In the genomic region with DNA sequence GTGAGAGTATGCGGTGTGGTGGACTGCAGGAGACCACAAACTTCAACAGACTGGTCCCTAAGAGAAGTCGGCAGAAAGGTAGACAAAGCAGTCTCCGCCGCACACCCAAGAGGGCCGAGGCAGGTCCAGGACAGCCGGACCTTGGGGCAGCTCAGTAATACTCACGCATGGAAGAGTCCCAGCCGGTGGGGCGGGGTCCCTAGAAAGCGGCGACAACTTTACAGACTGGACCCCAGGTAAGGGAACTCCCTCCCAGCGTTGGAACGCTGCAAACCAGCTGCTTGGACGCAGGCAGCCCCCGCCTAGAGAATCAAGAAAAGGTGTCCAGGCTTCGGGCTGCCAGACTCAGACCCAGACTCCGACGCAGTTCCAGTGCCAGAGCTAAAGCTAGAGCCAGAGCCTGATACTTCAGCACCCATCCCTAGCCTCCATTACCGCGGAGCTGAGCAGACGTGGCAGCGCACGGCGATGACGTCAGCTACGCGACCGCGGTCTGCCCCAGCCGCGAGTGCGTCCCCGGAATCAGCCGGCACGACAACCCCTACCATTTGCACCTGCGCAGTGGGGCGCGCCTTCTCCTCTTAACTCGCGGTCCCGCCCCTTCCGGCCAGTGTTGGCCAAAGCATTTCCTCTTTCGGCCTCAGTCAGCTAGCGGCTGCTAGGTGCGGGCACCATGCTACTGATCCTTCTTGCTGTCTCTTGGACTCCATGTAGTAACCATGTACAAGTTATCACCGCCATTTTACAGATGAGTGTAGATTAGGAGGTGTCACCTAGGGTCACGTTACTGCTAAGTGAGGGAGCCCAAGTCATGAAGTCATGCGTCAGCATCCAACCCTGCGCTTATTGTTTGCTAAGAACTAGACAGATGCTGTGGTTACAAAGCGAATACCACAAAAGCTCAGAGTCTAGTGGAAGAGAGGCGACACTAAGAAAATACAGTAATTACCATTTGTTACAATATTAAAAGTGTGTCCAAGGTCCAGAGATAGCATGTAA, we compare ENCODE assay signal across 1 cellular context.
A peak's percentile ranks its signal among the peaks of the same experiment; 100 is the strongest.
TF ChIP-seq lines count a peak whose summit lies in the region.

A gene with protein sequence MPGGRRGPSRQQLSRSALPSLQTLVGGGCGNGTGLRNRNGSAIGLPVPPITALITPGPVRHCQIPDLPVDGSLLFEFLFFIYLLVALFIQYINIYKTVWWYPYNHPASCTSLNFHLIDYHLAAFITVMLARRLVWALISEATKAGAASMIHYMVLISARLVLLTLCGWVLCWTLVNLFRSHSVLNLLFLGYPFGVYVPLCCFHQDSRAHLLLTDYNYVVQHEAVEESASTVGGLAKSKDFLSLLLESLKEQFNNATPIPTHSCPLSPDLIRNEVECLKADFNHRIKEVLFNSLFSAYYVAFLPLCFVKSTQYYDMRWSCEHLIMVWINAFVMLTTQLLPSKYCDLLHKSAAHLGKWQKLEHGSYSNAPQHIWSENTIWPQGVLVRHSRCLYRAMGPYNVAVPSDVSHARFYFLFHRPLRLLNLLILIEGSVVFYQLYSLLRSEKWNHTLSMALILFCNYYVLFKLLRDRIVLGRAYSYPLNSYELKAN (minus strand): TSS at position 445 of the 999 bp plus-strand sequence. CDS start 1,541 bp downstream, outside the sequence.

TF ChIP-seq in K562, 482 proteins besides CTCF, POLR2A, EP300 and RAD21 (continued from another document and continues in another):
- TF ChIP-seq ZNF644 (tag; IDR thresholded peaks at IDR 0.05; ENCODE audit: low read depth) (0 out of 2 replicates have a peak, but pooled peaks have one; percentile 54), NCOR1 (IDR thresholded peaks at IDR 0.05) (peak; percentile 25), HCFC1 (IDR thresholded peaks at IDR 0.05; ENCODE audit: low read depth, low read length) (peak; percentile 83), MIER1 (IDR thresholded peaks at IDR 0.05; ENCODE audit: low read depth) (no peak), ELF2 (CRISPR knock-in tag; IDR thresholded peaks at IDR 0.05) (peak; percentile 64; the same call in 1 of the 2 replicates), EP400 (IDR thresholded peaks at IDR 0.05) (peak; percentile 100), GABPB2 (CRISPR knock-in tag; conservative IDR thresholded peaks at IDR 0.05) (no peak), CTBP1 (IDR thresholded peaks at IDR 0.05; ENCODE audit: borderline replicate concordance) (peak; percentile 61), TAF9B (IDR thresholded peaks at IDR 0.05; ENCODE audit: partially characterized antibody) (peak; percentile 85), PML (IDR thresholded peaks at IDR 0.05; ENCODE audit: low read length) (peak; percentile 83), HNRNPUL1 (IDR thresholded peaks at IDR 0.05; ENCODE audit: low read length) (no peak), MECOM (CRISPR knock-in tag; IDR thresholded peaks at IDR 0.05) (0 out of 2 replicates have a peak, but pooled peaks have one; percentile 54), RNF2 (IDR thresholded peaks at IDR 0.05) (peak; percentile 69)
- TF ChIP-seq, protein P1, sequence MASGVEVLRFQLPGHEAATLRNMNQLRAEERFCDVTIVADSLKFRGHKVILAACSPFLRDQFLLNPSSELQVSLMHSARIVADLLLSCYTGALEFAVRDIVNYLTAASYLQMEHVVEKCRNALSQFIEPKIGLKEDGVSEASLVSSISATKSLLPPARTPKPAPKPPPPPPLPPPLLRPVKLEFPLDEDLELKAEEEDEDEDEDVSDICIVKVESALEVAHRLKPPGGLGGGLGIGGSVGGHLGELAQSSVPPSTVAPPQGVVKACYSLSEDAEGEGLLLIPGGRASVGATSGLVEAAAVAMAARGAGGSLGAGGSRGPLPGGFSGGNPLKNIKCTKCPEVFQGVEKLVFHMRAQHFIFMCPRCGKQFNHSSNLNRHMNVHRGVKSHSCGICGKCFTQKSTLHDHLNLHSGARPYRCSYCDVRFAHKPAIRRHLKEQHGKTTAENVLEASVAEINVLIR (CRISPR knock-in tag; IDR thresholded peaks at IDR 0.05): peak; percentile 96
- TF ChIP-seq, protein P2, sequence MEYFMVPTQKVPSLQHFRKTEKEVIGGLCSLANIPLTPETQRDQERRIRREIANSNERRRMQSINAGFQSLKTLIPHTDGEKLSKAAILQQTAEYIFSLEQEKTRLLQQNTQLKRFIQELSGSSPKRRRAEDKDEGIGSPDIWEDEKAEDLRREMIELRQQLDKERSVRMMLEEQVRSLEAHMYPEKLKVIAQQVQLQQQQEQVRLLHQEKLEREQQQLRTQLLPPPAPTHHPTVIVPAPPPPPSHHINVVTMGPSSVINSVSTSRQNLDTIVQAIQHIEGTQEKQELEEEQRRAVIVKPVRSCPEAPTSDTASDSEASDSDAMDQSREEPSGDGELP (CRISPR knock-in tag; IDR thresholded peaks at IDR 0.05; ENCODE audit: borderline replicate concordance): peak; percentile 96
- TF ChIP-seq, protein P3, sequence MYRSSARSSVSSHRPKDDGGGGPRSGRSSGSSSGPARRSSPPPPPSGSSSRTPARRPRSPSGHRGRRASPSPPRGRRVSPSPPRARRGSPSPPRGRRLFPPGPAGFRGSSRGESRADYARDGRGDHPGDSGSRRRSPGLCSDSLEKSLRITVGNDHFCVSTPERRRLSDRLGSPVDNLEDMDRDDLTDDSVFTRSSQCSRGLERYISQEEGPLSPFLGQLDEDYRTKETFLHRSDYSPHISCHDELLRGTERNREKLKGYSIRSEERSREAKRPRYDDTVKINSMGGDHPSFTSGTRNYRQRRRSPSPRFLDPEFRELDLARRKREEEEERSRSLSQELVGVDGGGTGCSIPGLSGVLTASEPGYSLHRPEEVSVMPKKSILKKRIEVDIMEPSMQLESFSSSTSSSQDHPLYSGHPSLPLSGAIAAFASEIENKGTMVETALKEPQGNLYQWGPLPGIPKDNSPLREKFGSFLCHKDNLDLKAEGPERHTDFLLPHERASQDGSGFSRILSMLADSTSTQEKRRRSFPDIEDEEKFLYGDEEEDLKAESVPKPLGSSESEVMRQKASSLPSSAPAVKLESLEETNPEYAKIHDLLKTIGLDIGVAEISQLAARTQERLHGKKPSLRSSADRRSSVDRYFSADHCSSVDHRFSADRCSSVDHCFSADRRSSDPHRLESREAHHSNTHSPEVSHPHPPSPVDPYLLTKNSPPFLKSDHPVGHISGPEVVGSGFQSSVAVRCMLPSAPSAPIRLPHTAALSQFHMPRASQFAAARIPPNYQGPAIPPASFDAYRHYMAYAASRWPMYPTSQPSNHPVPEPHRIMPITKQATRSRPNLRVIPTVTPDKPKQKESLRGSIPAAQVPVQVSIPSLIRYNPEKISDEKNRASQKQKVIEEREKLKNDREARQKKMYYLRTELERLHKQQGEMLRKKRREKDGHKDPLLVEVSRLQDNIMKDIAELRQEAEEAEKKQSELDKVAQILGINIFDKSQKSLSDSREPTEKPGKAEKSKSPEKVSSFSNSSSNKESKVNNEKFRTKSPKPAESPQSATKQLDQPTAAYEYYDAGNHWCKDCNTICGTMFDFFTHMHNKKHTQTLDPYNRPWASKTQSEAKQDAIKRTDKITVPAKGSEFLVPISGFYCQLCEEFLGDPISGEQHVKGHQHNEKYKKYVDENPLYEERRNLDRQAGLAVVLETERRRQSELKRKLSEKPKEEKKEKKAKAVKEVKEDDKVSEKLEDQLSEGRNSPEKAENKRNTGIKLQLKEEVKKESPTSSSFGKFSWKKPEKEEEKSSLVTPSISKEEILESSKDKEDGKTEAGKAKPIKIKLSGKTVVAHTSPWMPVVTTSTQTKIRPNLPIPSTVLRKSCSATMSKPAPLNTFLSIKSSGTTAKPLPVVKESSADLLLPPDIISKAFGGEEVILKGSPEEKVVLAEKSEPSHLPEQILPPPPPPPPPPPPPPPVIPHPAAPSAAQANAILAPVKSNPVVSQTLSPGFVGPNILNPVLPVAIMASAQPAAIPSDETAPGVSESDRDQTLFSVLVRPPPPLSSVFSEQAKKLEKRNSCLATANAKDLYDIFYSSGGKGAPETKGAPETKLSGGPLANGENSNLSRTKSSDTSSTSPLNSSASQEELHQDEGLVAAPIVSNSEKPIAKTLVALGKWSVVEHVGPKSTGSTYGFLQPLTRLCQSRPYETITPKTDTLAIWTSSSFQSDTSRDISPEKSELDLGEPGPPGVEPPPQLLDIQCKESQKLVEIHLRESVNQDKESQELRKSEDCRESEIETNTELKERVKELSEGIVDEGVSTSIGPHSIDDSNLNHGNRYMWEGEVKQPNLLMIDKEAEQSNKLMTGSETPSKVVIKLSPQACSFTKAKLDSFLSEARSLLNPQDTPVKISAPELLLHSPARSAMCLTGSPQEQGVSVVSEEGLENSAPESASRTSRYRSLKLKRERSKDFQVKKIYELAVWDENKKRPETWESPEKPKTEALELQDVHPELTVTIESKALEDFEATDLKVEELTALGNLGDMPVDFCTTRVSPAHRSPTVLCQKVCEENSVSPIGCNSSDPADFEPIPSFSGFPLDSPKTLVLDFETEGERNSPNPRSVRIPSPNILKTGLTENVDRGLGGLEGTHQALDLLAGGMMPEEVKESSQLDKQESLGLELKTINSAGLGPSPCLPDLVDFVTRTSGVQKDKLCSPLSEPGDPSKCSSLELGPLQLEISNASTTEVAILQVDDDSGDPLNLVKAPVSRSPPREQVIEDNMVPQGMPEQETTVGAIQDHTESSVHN (IDR thresholded peaks at IDR 0.05; ENCODE audit: borderline replicate concordance in 1 of 2, low read depth in 1 of 2): 0 out of 4 replicates have a peak, but pooled peaks of 1 of the 2 experiments have one; percentile 39
- TF ChIP-seq, protein P4, sequence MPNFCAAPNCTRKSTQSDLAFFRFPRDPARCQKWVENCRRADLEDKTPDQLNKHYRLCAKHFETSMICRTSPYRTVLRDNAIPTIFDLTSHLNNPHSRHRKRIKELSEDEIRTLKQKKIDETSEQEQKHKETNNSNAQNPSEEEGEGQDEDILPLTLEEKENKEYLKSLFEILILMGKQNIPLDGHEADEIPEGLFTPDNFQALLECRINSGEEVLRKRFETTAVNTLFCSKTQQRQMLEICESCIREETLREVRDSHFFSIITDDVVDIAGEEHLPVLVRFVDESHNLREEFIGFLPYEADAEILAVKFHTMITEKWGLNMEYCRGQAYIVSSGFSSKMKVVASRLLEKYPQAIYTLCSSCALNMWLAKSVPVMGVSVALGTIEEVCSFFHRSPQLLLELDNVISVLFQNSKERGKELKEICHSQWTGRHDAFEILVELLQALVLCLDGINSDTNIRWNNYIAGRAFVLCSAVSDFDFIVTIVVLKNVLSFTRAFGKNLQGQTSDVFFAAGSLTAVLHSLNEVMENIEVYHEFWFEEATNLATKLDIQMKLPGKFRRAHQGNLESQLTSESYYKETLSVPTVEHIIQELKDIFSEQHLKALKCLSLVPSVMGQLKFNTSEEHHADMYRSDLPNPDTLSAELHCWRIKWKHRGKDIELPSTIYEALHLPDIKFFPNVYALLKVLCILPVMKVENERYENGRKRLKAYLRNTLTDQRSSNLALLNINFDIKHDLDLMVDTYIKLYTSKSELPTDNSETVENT (CRISPR knock-in tag; IDR thresholded peaks at IDR 0.05): peak; percentile 26; the same call in 1 of the 2 replicates
- TF ChIP-seq, protein P5, sequence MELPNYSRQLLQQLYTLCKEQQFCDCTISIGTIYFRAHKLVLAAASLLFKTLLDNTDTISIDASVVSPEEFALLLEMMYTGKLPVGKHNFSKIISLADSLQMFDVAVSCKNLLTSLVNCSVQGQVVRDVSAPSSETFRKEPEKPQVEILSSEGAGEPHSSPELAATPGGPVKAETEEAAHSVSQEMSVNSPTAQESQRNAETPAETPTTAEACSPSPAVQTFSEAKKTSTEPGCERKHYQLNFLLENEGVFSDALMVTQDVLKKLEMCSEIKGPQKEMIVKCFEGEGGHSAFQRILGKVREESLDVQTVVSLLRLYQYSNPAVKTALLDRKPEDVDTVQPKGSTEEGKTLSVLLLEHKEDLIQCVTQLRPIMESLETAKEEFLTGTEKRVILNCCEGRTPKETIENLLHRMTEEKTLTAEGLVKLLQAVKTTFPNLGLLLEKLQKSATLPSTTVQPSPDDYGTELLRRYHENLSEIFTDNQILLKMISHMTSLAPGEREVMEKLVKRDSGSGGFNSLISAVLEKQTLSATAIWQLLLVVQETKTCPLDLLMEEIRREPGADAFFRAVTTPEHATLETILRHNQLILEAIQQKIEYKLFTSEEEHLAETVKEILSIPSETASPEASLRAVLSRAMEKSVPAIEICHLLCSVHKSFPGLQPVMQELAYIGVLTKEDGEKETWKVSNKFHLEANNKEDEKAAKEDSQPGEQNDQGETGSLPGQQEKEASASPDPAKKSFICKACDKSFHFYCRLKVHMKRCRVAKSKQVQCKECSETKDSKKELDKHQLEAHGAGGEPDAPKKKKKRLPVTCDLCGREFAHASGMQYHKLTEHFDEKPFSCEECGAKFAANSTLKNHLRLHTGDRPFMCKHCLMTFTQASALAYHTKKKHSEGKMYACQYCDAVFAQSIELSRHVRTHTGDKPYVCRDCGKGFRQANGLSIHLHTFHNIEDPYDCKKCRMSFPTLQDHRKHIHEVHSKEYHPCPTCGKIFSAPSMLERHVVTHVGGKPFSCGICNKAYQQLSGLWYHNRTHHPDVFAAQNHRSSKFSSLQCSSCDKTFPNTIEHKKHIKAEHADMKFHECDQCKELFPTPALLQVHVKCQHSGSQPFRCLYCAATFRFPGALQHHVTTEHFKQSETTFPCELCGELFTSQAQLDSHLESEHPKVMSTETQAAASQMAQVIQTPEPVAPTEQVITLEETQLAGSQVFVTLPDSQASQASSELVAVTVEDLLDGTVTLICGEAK (IDR thresholded peaks at IDR 0.05): peak; percentile 82
- TF ChIP-seq, protein P5 (CRISPR knock-in tag; IDR thresholded peaks at IDR 0.05): no peak
